Comparison of ENCODE assay signal across 8 cellular contexts in the genomic region with DNA sequence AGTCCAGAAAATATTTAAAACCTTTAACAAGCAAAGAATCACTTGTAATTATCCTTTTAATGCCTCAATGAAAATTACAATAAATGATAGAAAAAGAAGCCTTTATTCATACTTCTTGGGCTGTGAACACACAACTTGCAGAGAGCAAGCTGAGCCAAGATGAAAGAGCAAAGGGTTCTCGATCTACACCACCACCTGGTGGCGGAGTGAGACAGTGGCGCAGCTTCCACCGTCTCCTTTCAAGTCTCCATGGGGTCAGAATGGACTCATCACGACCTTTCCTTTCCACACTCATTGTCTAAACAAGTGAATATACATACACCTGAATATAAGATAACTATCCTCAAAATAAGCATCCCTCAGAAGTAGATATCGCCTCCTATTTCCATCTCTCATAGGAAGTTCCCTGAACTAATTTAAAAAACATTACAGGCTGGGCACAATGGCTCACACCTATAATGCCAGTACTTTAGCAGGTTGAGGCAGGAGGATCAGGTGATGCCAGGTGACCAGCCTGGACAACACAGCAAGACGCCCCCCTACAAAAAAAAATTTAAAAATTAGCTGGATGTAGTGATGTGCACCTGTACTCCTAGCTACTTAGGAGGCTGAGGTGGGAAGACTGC. TPM values are rescaled to one million over a fixed set of nuclear protein-coding genes. Genes with fewer than 3 reads are reported as not detected.
DNase-seq lines count a peak whose midpoint lies in the region; ATAC-seq, FAIRE-seq and TF ChIP-seq lines count a peak whose summit lies in the region.

No MANE protein-coding gene starts in this region.

- no peaks in the 10 kb centered on the region for H3K27me3 Mint-ChIP-seq in MCF 10A (ENCODE audit: insufficient read depth, unreplicated experiment)

- peak overlapping the region; percentile 22 for H3K27ac Mint-ChIP-seq in MCF 10A (ENCODE audit: low read depth, unreplicated experiment)

- intact Hi-C loops in MCF 10A (cut with micrococcal nuclease) = loop anchor here (1.0 to 10.0 kb wide), 5 partner anchors 65 to 944 kb away; no protein-coding TSS in a partner anchor

- peaks cover 5% of the 10 kb centered on the region for H3K4me1 Mint-ChIP-seq in MCF 10A (ENCODE audit: insufficient read depth, unreplicated experiment)

- H3K36me3 Mint-ChIP-seq in MCF 10A (ENCODE audit: insufficient read depth, unreplicated experiment) = peaks cover 9% of the 10 kb centered on the region

- POLR2A ChIA-PET in MCF 10A (lab: Yijun Ruan, JAX) = interaction anchor here (0.6 to 1.2 kb wide), 3 partner anchors 12 to 95 kb away, joined by 3 to 4 read pairs (median 3); no protein-coding TSS in a partner anchor

- FAIRE-seq in islet of Langerhans (lab: Jason Lieb, UNC) = peak; percentile 30

- no peaks in the 10 kb centered on the region for H3K9me3 Mint-ChIP-seq in MCF 10A (ENCODE audit: unreplicated experiment)

- peak; percentile 55 for ATAC-seq in GM18517 (IDR thresholded peaks at IDR 0.05; ENCODE audit: unreplicated experiment)
- no peak for ATAC-seq in GM18858 (IDR thresholded peaks at IDR 0.05; ENCODE audit: unreplicated experiment)

- BruUV-seq in MCF 10A (replicated peaks; lab: Mats Ljungman, UMichigan) = no TSS peak

- CTCF ChIA-PET in MCF 10A (lab: Yijun Ruan, JAX) = interaction anchor here (0.6 to 3.3 kb wide), 28 partner anchors 9 to 977 kb away, joined by 3 to 50 read pairs (median 3); no protein-coding TSS in a partner anchor

- H3K4me3 Mint-ChIP-seq in MCF 10A (ENCODE audit: unreplicated experiment) = no peak overlapping the region

- DNase-seq in AG20443 (ENCODE audit: low spot score) (peak; percentile 86), LHCN-M2 (ENCODE audit: low read depth) (peak; percentile 50), UCSD-AML1 (lab: John Stamatoyannopoulos, UW; ENCODE audit: unreplicated experiment) (peak; percentile 50), MCF 10A (ENCODE audit: unreplicated experiment) (peak; percentile 74)
- peak; percentile 57 for DNase-seq in stimulated activated CD4-positive, alpha-beta T cell treated with anti-CD3 and anti-CD28 coated beads, Interleukin-1b, Interleukin-23, amount 100 ng/mL, for 48 hours

- peak; percentile 84 for TF ChIP-seq CTCF in MCF 10A (IDR thresholded peaks at IDR 0.05; ENCODE audit: unreplicated experiment)

RNA-seq across cellular contexts. Expression of a gene that starts 40.7 kb away (rescaled TPM):
- total RNA-seq in LHCN-M2 (2014; rRNA removed) = 21.1 and 27.1 TPM in 2 replicates
- polyA plus RNA-seq in LHCN-M2 (2012) = 5.2 TPM
- 33.1 and 40.4 TPM in 2 replicates for total RNA-seq in MCF 10A (2022)
